Comparison of ENCODE assay signal across 21 cellular contexts in the genomic region with DNA sequence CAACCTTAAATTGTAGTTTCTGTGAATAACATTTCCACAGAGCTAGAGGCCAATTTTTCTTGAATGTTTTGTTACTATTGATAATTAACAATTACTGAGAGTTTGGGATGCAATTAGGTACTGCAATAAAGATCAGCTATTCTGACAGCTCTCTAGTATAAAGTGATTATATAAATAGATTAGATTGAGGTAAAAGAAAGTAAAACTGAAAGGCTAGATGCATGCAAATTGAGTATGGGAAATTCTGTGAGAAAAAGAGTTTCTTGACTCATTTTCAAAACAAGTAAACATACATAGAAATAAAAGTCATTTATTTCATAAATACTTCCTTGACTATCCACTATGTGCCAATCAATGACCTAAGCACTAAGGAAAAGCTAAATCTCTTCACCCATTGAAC.
A peak's percentile ranks its signal among the peaks of the same experiment; 100 is the strongest.
DNase-seq lines count a peak whose midpoint lies in the region; ATAC-seq, FAIRE-seq and TF ChIP-seq lines count a peak whose summit lies in the region.
"Had no signal": no experiment of that assay in that cellular context is flagged by ENCODE, and none has a peak within 500 bp of the region (broad histone marks: within the 10 kb centered on the region; RNA-seq: fewer than 3 reads in every experiment).

No MANE protein-coding gene starts in this region.

- no peak for DNase-seq in natural killer cell
- no peak for DNase-seq in Caco-2
- no peak for DNase-seq in D721Med (ENCODE audit: insufficient read length, low spot score)
- DNase-seq: 8988T; ACHN; BE2C; C1 segment of cervical spinal cord; CD4-positive, alpha-beta memory T cell; CD4-positive, CD25-positive, alpha-beta regulatory T cell; DMS79 treated with DMSO at 0.1 percent for 48 hours; GF-D8 had no signal

- H3K4me3 ChIP-seq in Caco-2 (ENCODE audit: low read depth, low read length), result no peak overlapping the region
- H3K4me3 ChIP-seq: BLaER1, GM12878 had no signal

- H3K27ac Mint-ChIP-seq in natural killer cell (no peak overlapping the region), Caco-2 (ENCODE audit: unreplicated experiment) (no peak overlapping the region)
- H3K27ac Mint-ChIP-seq: CD14-positive monocyte; CD4-positive, alpha-beta memory T cell; CD4-positive, CD25-positive, alpha-beta regulatory T cell had no signal

- CTCF ChIA-PET in Caco-2 (lab: Charles Lee), result no interaction called here

- ATAC-seq in GM18520 (IDR thresholded peaks at IDR 0.05; ENCODE audit: unreplicated experiment) (peak; percentile 54), HG02571 (IDR thresholded peaks at IDR 0.05; ENCODE audit: unreplicated experiment) (peak; percentile 51), HG03520 (IDR thresholded peaks at IDR 0.05; ENCODE audit: unreplicated experiment) (peak; percentile 61), natural killer cell (no peak)
- ATAC-seq: GM12878 had no signal

- intact Hi-C loops in natural killer cell (cut with micrococcal nuclease) (no loop called here), Caco-2 (cut with micrococcal nuclease; ENCODE audit: unreplicated experiment) (no loop called here)

- H3K27me3 Mint-ChIP-seq in natural killer cell (ENCODE audit: low read depth in 2 of 2) (no peaks in the 10 kb centered on the region), Caco-2 (ENCODE audit: insufficient read depth, unreplicated experiment) (no peaks in the 10 kb centered on the region)
- H3K27me3 Mint-ChIP-seq: CD4-positive, alpha-beta memory T cell; CD4-positive, CD25-positive, alpha-beta regulatory T cell had no signal

- H3K4me1 Mint-ChIP-seq in natural killer cell, result no peaks in the 10 kb centered on the region
- peaks cover 6% of the 10 kb centered on the region for H3K4me1 Mint-ChIP-seq in Caco-2 (ENCODE audit: low read depth, unreplicated experiment)
- H3K4me1 Mint-ChIP-seq: CD14-positive monocyte; CD4-positive, alpha-beta memory T cell; CD4-positive, CD25-positive, alpha-beta regulatory T cell had no signal

- H3K27me3 ChIP-seq in Caco-2 (replicated peaks; ENCODE audit: control insufficient read depth, insufficient read depth, low read length), result no peaks in the 10 kb centered on the region
- H3K27me3 ChIP-seq: BE2C, BLaER1 had no signal

- H3K4me1 ChIP-seq in Caco-2, result no peaks in the 10 kb centered on the region
- H3K4me1 ChIP-seq: BE2C, BLaER1 had no signal

- H3K9me3 Mint-ChIP-seq in natural killer cell (peaks cover 14 to 20% of the 10 kb centered on the region in 2 donors), Caco-2 (ENCODE audit: unreplicated experiment) (peaks cover 22% of the 10 kb centered on the region)

- H3K36me3 ChIP-seq in Caco-2 (ENCODE audit: control insufficient read depth, insufficient read depth, low read length), result no peaks in the 10 kb centered on the region
- H3K36me3 ChIP-seq: BE2C, BLaER1 had no signal

- FAIRE-seq in D721Med (lab: Jason Lieb, UNC), result no peak
- FAIRE-seq: A204.1, GM12878, GM12892, GM18507, GM19239 had no signal

- H3K9me3 ChIP-seq in Caco-2, result no peaks in the 10 kb centered on the region
- H3K9me3 ChIP-seq: BE2C, BLaER1 had no signal

- POLR2A ChIA-PET in Caco-2 (lab: Charles Lee), result no interaction called here

- H3K4me3 Mint-ChIP-seq in natural killer cell (no peak overlapping the region), Caco-2 (ENCODE audit: unreplicated experiment) (no peak overlapping the region)
- H3K4me3 Mint-ChIP-seq: CD14-positive monocyte; CD4-positive, alpha-beta memory T cell; CD4-positive, CD25-positive, alpha-beta regulatory T cell had no signal

- TF ChIP-seq CTCF in natural killer cell (IDR thresholded peaks at IDR 0.05), result no peak
- no peak for TF ChIP-seq CTCF in Caco-2 (IDR thresholded peaks at IDR 0.05; ENCODE audit: insufficient read depth in 1 of 2, low read depth in 1 of 2, low read length in 1 of 2, severe bottlenecking in 1 of 2, unreplicated experiment in 1 of 2)
- no peak for TF ChIP-seq CTCF in D721Med (IDR thresholded peaks at IDR 0.05; ENCODE audit: insufficient read depth, missing control alignments)

- peaks cover 8% of the 10 kb centered on the region for H3K36me3 Mint-ChIP-seq in natural killer cell
- H3K36me3 Mint-ChIP-seq in Caco-2 (ENCODE audit: insufficient read depth, unreplicated experiment), result no peaks in the 10 kb centered on the region
- H3K36me3 Mint-ChIP-seq: CD14-positive monocyte; CD4-positive, alpha-beta memory T cell; CD4-positive, CD25-positive, alpha-beta regulatory T cell had no signal

- BruUV-seq in Caco-2 (replicated peaks; lab: Mats Ljungman, UMichigan), result no TSS peak

Comparison
In these comparisons a context has a peak if more than half of its experiments do, and no peak if none do; other contexts are left out.
1. ATAC-seq: peak in GM18520 (single experiment), HG02571 (single experiment) and HG03520 (single experiment); none in natural killer cell (0 of 3).